Comparison of ENCODE assay signal across 8 cellular contexts in genomic region chr3:40309925-40310635, GRCh38. TPM values are rescaled to one million over a fixed set of nuclear protein-coding genes. Genes with fewer than 3 reads are reported as not detected.
DNase-seq lines count a peak whose midpoint lies in the region; ATAC-seq and TF ChIP-seq lines count a peak whose summit lies in the region.

No MANE protein-coding gene starts in this region.

- peaks cover 5% of the 10 kb centered on the region for H3F3A ChIP-seq in SU-DHL-6 (ENCODE audit: insufficient read depth)

- H3K9me3 ChIP-seq in SU-DHL-6 (ENCODE audit: insufficient read depth, low read length) = no peaks in the 10 kb centered on the region

- ATAC-seq in GM19035 (IDR thresholded peaks at IDR 0.05; ENCODE audit: unreplicated experiment) (peak; percentile 36), HG03159 (IDR thresholded peaks at IDR 0.05; ENCODE audit: unreplicated experiment) (peak; percentile 33)

- H4K20me1 ChIP-seq in SU-DHL-6 (ENCODE audit: low read depth, low read length) = no peaks in the 10 kb centered on the region

- H3K27me3 ChIP-seq in SU-DHL-6 (ENCODE audit: low read length) = no peaks in the 10 kb centered on the region
- no peaks in the 10 kb centered on the region for H3K27me3 ChIP-seq in kidney epithelial cell (ENCODE audit: control insufficient read depth, insufficient read depth, low read length)

- H3K27ac ChIP-seq in SU-DHL-6 (ENCODE audit: low read depth, low read length) = peak overlapping the region; percentile 70

- peaks cover 19% of the 10 kb centered on the region for H3K79me2 ChIP-seq in SU-DHL-6 (ENCODE audit: insufficient read depth, low read length)

- TF ChIP-seq CTCF in SU-DHL-6 (IDR thresholded peaks at IDR 0.05; ENCODE audit: insufficient read depth, low read length, poor library complexity, severe bottlenecking) = no peak
- no peak for TF ChIP-seq CTCF in kidney epithelial cell (IDR thresholded peaks at IDR 0.05; ENCODE audit: insufficient read depth, low read length, poor library complexity, severe bottlenecking)

- DNase-seq in C1 segment of cervical spinal cord (lab: John Stamatoyannopoulos, UW) (peak in 12 of 14 donors; percentile 30 to 84 (median 64)), cerebellum (ENCODE audit: low spot score) (peak; percentile 47), kidney epithelial cell (ENCODE audit: low read depth) (no peak), NOMO-1 treated with dmso at 0.1 percent for 144 hours (lab: John Stamatoyannopoulos, UW; ENCODE audit: unreplicated experiment) (no peak)
- peak; percentile 25 to 36 for DNase-seq in stimulated activated CD4-positive, alpha-beta T cell treated with anti-CD3 and anti-CD28 coated beads, Interleukin-2, amount 100 ng/mL, for 48 hours

- H3K4me3 ChIP-seq in SU-DHL-6 (ENCODE audit: insufficient read depth, low read length, poor library complexity, severe bottlenecking) (peak overlapping the region; percentile 97), kidney epithelial cell (ENCODE audit: low read depth, low read length) (peak overlapping the region; percentile 95)

- H3K9me2 ChIP-seq in SU-DHL-6 (replicated peaks; ENCODE audit: insufficient read depth, low read length) = no peaks in the 10 kb centered on the region

- peak overlapping the region; percentile 91 for H2AFZ ChIP-seq in SU-DHL-6 (ENCODE audit: low read depth, low read length, severe bottlenecking)

- peak overlapping the region; percentile 85 for H3K4me2 ChIP-seq in SU-DHL-6 (ENCODE audit: low read depth, low read length, poor library complexity, severe bottlenecking)

- peak overlapping the region; percentile 97 for H3K9ac ChIP-seq in SU-DHL-6 (ENCODE audit: low read length)

- H3K36me3 ChIP-seq in SU-DHL-6 (ENCODE audit: low read length) = peaks cover 21% of the 10 kb centered on the region
- no peaks in the 10 kb centered on the region for H3K36me3 ChIP-seq in kidney epithelial cell (ENCODE audit: control insufficient read depth, insufficient read depth, low read length)

RNA-seq across cellular contexts. Expression of gene EIF1B, which starts 0.6 kb away (rescaled TPM):
- total RNA-seq in cerebellum (24.4 TPM), kidney epithelial cell (18.9 and 38.1 TPM in 2 replicates)

Comparison
In these comparisons a context has a peak if more than half of its experiments do, and no peak if none do; other contexts are left out.
1. DNase-seq: peak in C1 segment of cervical spinal cord (12 of 14), cerebellum (single experiment) and stimulated activated CD4-positive, alpha-beta T cell treated with anti-CD3 and anti-CD28 coated beads, Interleukin-2, amount 100 ng/mL, for 48 hours (2 of 2); none in kidney epithelial cell (single experiment) and NOMO-1 treated with dmso at 0.1 percent for 144 hours (single experiment).